In genomic region chr2:105330681-105331375, GRCh38 we compare ENCODE assay signal across 8 cellular contexts. TPM values are rescaled to one million over a fixed set of nuclear protein-coding genes. Genes with fewer than 3 reads are reported as not detected.
DNase-seq lines count a peak whose midpoint lies in the region; ATAC-seq and TF ChIP-seq lines count a peak whose summit lies in the region.

No MANE protein-coding gene starts in this region.

- peak overlapping the region; percentile 82 to 83 for H3K4me3 Mint-ChIP-seq in effector memory CD8-positive, alpha-beta T cell

- DNase-seq in SK-N-SH (no peak), sigmoid colon (no peak), cortex of kidney (lab: John Stamatoyannopoulos, UW) (no peak)
- DNase-seq in effector memory CD8-positive, alpha-beta T cell, result no peak

- H3K4me3 ChIP-seq in SK-N-SH (ENCODE audit: low read depth in 2 of 2, low read length in 1 of 2), result no peak overlapping the region
- peak overlapping the region; percentile 83 for H3K4me3 ChIP-seq in OCI-LY3 (ENCODE audit: low read length)
- no peak overlapping the region for H3K4me3 ChIP-seq in sigmoid colon

- ATAC-seq in SK-N-SH treated with all-trans-retinoic acid at 6 μM for 48 hours (no peak), GM21526 (IDR thresholded peaks at IDR 0.05; ENCODE audit: low FRiP score, unreplicated experiment) (no peak), HG03460 (IDR thresholded peaks at IDR 0.05; ENCODE audit: unreplicated experiment) (no peak)
- no peak for ATAC-seq in effector memory CD8-positive, alpha-beta T cell (replicated peaks)

- H3K4me1 ChIP-seq in SK-N-SH (ENCODE audit: control insufficient read depth in 1 of 2, insufficient read depth in 2 of 2, low read depth in 1 of 2, low read length in 1 of 2) (peaks cover 0 to 15% of the 10 kb centered on the region in 2 experiments; a peak in 3 of 4 replicates), OCI-LY3 (ENCODE audit: low read length) (peaks cover 21% of the 10 kb centered on the region), sigmoid colon (peaks cover 0 to 29% (median 19%) of the 10 kb centered on the region in 4 donors)

- H3K27ac Mint-ChIP-seq in effector memory CD8-positive, alpha-beta T cell, result peak overlapping the region; percentile 93 to 98

- POLR2A ChIA-PET in SK-N-SH (lab: Yijun Ruan, JAX), result interaction anchor here (0.6 kb wide), 1 partner anchor 475 kb away, joined by 5 read pairs; no protein-coding TSS in a partner anchor

- peaks cover 0 to 6% of the 10 kb centered on the region in 2 experiments for H3K36me3 ChIP-seq in SK-N-SH (replicated peaks in 1 of 2; ENCODE audit: control insufficient read depth in 1 of 2, insufficient read depth in 2 of 2, low read length in 1 of 2)
- peaks cover 2% of the 10 kb centered on the region for H3K36me3 ChIP-seq in OCI-LY3 (replicated peaks; ENCODE audit: low read depth, low read length)
- peaks cover 0 to 8% (median 0%) of the 10 kb centered on the region in 4 donors for H3K36me3 ChIP-seq in sigmoid colon

- H4K20me1 ChIP-seq in SK-N-SH (ENCODE audit: insufficient read depth) (no peaks in the 10 kb centered on the region), OCI-LY3 (ENCODE audit: insufficient read depth, low read length) (peaks cover 6% of the 10 kb centered on the region; the same call in 1 of the 2 replicates)

- H3K36me3 Mint-ChIP-seq in effector memory CD8-positive, alpha-beta T cell (ENCODE audit: insufficient read depth), result peaks cover 29% of the 10 kb centered on the region

- peak overlapping the region in 1 of 2 experiments; percentile 6; a peak in 1 of 4 replicates for H3K27ac ChIP-seq in SK-N-SH (ENCODE audit: low read depth in 2 of 2, low read length in 1 of 2)
- H3K27ac ChIP-seq in OCI-LY3 (ENCODE audit: low read length), result peak overlapping the region; percentile 56; the same call in 1 of the 2 replicates
- H3K27ac ChIP-seq in sigmoid colon, result peak overlapping the region; percentile 83 to 91 (median 87)

- H3K9me3 ChIP-seq in SK-N-SH, result no peaks in the 10 kb centered on the region
- H3K9me3 ChIP-seq in OCI-LY3 (ENCODE audit: insufficient read depth, low read length), result no peaks in the 10 kb centered on the region
- no peaks in the 10 kb centered on the region for H3K9me3 ChIP-seq in sigmoid colon

- peak overlapping the region; percentile 72; the same call in 1 of the 2 replicates for H2AFZ ChIP-seq in SK-N-SH (ENCODE audit: low read depth)
- H2AFZ ChIP-seq in OCI-LY3 (ENCODE audit: low read depth, low read length), result no peak overlapping the region

- H3K4me1 Mint-ChIP-seq in effector memory CD8-positive, alpha-beta T cell (ENCODE audit: low read depth in 2 of 2), result peaks cover 29 to 34% of the 10 kb centered on the region in 2 donors

- H3K79me2 ChIP-seq in SK-N-SH (ENCODE audit: insufficient read depth) (peaks cover 35% of the 10 kb centered on the region), OCI-LY3 (ENCODE audit: low read length) (peaks cover 50% of the 10 kb centered on the region)

- no peak for TF ChIP-seq CTCF in SK-N-SH (IDR thresholded peaks at IDR 0.05)
- no peak for TF ChIP-seq CTCF in OCI-LY3 (IDR thresholded peaks at IDR 0.05; ENCODE audit: low read depth, low read length)
- TF ChIP-seq CTCF in sigmoid colon (IDR thresholded peaks at IDR 0.05), result no peak

- H3F3A ChIP-seq in SK-N-SH (replicated peaks; ENCODE audit: insufficient read depth), result peaks cover 4% of the 10 kb centered on the region

- intact Hi-C loops in sigmoid colon (cut with DNase I), result no loop called here

- TF ChIP-seq EP300 in SK-N-SH (IDR thresholded peaks at IDR 0.05; ENCODE audit: borderline replicate concordance in 1 of 2, low read depth in 1 of 2, low read length in 1 of 2), result no peak
- TF ChIP-seq EP300 in sigmoid colon (IDR thresholded peaks at IDR 0.05), result no peak

- H3K9ac ChIP-seq in SK-N-SH (no peak overlapping the region), OCI-LY3 (ENCODE audit: low read length) (peak overlapping the region; percentile 85)

- H3K27me3 ChIP-seq in SK-N-SH (ENCODE audit: insufficient read depth) (no peaks in the 10 kb centered on the region), OCI-LY3 (ENCODE audit: low read depth, low read length) (no peaks in the 10 kb centered on the region), sigmoid colon (no peaks in the 10 kb centered on the region)

- no peaks in the 10 kb centered on the region for H3K27me3 Mint-ChIP-seq in effector memory CD8-positive, alpha-beta T cell

- 98% methylated on average over 3 of the region's 4 CpGs for WGBS in SK-N-SH (ENCODE audit: low lambda C conversion rate)
- 94 to 97% methylated on average over 4 of the region's 4 CpGs for WGBS in sigmoid colon, 2 donors

- no peak for TF ChIP-seq POLR2A in sigmoid colon (IDR thresholded peaks at IDR 0.05)

- H3K4me2 ChIP-seq in SK-N-SH, result no peak overlapping the region
- peak overlapping the region; percentile 85 for H3K4me2 ChIP-seq in OCI-LY3 (ENCODE audit: low read length)

- H3K9me3 Mint-ChIP-seq in effector memory CD8-positive, alpha-beta T cell, result no peaks in the 10 kb centered on the region

- TF ChIP-seq RAD21 in SK-N-SH (IDR thresholded peaks at IDR 0.05; ENCODE audit: low read length), result no peak

- H3K9me2 ChIP-seq in SK-N-SH, result no peaks in the 10 kb centered on the region

- CTCF ChIA-PET in SK-N-SH (lab: Yijun Ruan, JAX), result interaction anchor here (1.3 kb wide), 1 partner anchor 36 kb away, joined by 3 read pairs; no protein-coding TSS in a partner anchor

TF ChIP-seq in SK-N-SH, 30 proteins besides CTCF, POLR2A, EP300 and RAD21:
- no peak for TF ChIP-seq YY1 (IDR thresholded peaks at IDR 0.05; ENCODE audit: low read depth)
- no peak for TF ChIP-seq RCOR1 (IDR thresholded peaks at IDR 0.05; ENCODE audit: low read length)
- TF ChIP-seq, protein P1, sequence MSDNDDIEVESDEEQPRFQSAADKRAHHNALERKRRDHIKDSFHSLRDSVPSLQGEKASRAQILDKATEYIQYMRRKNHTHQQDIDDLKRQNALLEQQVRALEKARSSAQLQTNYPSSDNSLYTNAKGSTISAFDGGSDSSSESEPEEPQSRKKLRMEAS (IDR thresholded peaks at IDR 0.05; ENCODE audit: low read depth), result no peak
- no peak for TF ChIP-seq USF1 (IDR thresholded peaks at IDR 0.05; ENCODE audit: borderline replicate concordance, low read depth)
- TF ChIP-seq FOSL2 (IDR thresholded peaks at IDR 0.05; ENCODE audit: borderline replicate concordance, low read depth), result no peak
- no peak for TF ChIP-seq ELF1 (IDR thresholded peaks at IDR 0.05)

TF ChIP-seq in SK-N-SH treated with all-trans-retinoic acid at 6 μM for 48 hours, 23 proteins besides CTCF, POLR2A, EP300 and RAD21:
- TF ChIP-seq PPARA (CRISPR knock-in tag; IDR thresholded peaks at IDR 0.05; ENCODE audit: borderline replicate concordance) (no peak), ZFP3 (CRISPR knock-in tag; IDR thresholded peaks at IDR 0.05) (no peak), CSDC2 (CRISPR knock-in tag; IDR thresholded peaks at IDR 0.05) (no peak), TCF4 (CRISPR knock-in tag; IDR thresholded peaks at IDR 0.05; ENCODE audit: borderline replicate concordance) (no peak), POU6F1 (CRISPR knock-in tag; IDR thresholded peaks at IDR 0.05; ENCODE audit: borderline replicate concordance, low read depth) (no peak)

RNA-seq across cellular contexts. Expression of gene TGFBRAP1, which starts 1.3 kb away (rescaled TPM):
- 5.7 and 6.6 TPM in 2 replicates for polyA plus RNA-seq in SK-N-SH (2012; rRNA removed)
- polyA plus RNA-seq in SK-N-SH (2012; cell fraction: cytosol; rRNA removed), result 5.2 and 6.4 TPM in 2 replicates
- polyA plus RNA-seq in SK-N-SH (2012; cell fraction: nucleus; rRNA removed), result 8.1 and 8.7 TPM in 2 replicates
- total RNA-seq in sigmoid colon, result 10 to 100 TPM; 17.4 to 24.6 (median 20.8) TPM
- 1 to 10 TPM; 4.8 to 9.0 (median 5.5) TPM for polyA plus RNA-seq in sigmoid colon

RNA-seq across cellular contexts. Expression of gene C2orf49, which starts 6.5 kb away (rescaled TPM):
- polyA plus RNA-seq in SK-N-SH (2012; rRNA removed) (7.6 and 8.5 TPM in 2 replicates), sigmoid colon (10 to 100 TPM in 1 of 3 donors, 1 to 10 TPM in 2; 8.3 to 10.9 (median 8.4) TPM)
- polyA plus RNA-seq in SK-N-SH (2012; cell fraction: cytosol; rRNA removed), result 10.4 and 14.9 TPM in 2 replicates
- polyA plus RNA-seq in SK-N-SH (2012; cell fraction: nucleus; rRNA removed), result 3.8 and 7.8 TPM in 2 replicates
- total RNA-seq in sigmoid colon, result 10 to 100 TPM; 15.7 to 22.5 (median 16.0) TPM
